1 cellular context compared by ENCODE assay signal in the genomic region with DNA sequence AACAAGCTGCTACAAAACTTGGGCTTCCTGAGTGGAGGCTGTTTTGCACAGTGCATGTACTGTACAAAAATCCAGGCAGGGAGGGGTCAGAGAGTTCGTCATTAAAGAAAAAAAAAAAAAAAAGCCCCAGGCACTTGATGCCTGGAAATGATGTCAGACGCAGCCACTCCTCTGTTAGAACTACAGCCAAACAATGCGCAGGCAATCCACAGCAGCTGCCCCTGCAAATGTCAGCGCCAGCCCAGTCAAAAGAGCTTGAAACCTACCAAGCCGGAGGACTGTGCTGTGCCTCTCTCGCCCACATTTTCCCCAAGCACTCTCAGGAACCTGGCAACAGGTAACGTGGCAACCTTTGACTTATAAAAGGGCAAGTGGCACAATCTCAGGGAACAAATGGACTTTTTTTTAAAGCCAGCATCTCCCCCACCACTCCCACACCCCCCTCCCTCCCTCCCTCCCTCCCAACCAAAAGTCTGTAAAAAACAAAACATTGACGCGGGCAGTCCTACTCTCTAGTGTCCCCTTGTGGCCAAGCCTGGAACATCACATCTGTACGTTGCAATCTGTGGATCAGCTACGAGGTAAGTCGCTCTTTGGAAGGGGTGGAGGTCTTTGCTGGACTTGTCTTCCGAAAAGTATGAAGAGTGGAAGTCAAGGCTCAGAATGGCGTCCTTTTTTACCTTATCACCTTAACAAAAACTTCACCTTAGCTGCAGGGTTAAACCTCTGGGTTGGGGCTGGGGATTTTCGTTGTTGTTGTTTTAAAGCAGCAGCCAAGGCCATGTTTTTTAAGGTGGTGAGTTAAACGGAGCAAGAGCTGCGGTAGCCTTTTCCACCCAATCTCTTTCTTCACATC.
A peak's percentile ranks its signal among the peaks of the same experiment; 100 is the strongest.
TF ChIP-seq lines count a peak whose summit lies in the region.

No MANE protein-coding gene starts in this region.

TF ChIP-seq in SK-N-SH, 30 proteins besides CTCF, POLR2A, EP300 and RAD21 (continued from another document):
- TF ChIP-seq, protein P1, sequence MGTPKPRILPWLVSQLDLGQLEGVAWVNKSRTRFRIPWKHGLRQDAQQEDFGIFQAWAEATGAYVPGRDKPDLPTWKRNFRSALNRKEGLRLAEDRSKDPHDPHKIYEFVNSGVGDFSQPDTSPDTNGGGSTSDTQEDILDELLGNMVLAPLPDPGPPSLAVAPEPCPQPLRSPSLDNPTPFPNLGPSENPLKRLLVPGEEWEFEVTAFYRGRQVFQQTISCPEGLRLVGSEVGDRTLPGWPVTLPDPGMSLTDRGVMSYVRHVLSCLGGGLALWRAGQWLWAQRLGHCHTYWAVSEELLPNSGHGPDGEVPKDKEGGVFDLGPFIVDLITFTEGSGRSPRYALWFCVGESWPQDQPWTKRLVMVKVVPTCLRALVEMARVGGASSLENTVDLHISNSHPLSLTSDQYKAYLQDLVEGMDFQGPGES (IDR thresholded peaks at IDR 0.05; ENCODE audit: low read depth, low read length): no peak
- TF ChIP-seq GABPA (IDR thresholded peaks at IDR 0.05; ENCODE audit: low read depth): peak; percentile 13; the same call in 1 of the 2 replicates
- TF ChIP-seq POLR2AphosphoS5 (IDR thresholded peaks at IDR 0.05; ENCODE audit: low read depth, low read length): peak; percentile 68
- TF ChIP-seq, protein P2, sequence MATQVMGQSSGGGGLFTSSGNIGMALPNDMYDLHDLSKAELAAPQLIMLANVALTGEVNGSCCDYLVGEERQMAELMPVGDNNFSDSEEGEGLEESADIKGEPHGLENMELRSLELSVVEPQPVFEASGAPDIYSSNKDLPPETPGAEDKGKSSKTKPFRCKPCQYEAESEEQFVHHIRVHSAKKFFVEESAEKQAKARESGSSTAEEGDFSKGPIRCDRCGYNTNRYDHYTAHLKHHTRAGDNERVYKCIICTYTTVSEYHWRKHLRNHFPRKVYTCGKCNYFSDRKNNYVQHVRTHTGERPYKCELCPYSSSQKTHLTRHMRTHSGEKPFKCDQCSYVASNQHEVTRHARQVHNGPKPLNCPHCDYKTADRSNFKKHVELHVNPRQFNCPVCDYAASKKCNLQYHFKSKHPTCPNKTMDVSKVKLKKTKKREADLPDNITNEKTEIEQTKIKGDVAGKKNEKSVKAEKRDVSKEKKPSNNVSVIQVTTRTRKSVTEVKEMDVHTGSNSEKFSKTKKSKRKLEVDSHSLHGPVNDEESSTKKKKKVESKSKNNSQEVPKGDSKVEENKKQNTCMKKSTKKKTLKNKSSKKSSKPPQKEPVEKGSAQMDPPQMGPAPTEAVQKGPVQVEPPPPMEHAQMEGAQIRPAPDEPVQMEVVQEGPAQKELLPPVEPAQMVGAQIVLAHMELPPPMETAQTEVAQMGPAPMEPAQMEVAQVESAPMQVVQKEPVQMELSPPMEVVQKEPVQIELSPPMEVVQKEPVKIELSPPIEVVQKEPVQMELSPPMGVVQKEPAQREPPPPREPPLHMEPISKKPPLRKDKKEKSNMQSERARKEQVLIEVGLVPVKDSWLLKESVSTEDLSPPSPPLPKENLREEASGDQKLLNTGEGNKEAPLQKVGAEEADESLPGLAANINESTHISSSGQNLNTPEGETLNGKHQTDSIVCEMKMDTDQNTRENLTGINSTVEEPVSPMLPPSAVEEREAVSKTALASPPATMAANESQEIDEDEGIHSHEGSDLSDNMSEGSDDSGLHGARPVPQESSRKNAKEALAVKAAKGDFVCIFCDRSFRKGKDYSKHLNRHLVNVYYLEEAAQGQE (IDR thresholded peaks at IDR 0.05; ENCODE audit: low read depth, low read length): no peak; the same call in 1 of the 2 replicates
- TF ChIP-seq NRF1 (IDR thresholded peaks at IDR 0.05; ENCODE audit: low read depth, low read length): peak; percentile 68
- TF ChIP-seq SMC3 (IDR thresholded peaks at IDR 0.05; ENCODE audit: low read depth, low read length): peak; percentile 71
